Comparison of ENCODE assay signal across 8 cellular contexts in the genomic region with DNA sequence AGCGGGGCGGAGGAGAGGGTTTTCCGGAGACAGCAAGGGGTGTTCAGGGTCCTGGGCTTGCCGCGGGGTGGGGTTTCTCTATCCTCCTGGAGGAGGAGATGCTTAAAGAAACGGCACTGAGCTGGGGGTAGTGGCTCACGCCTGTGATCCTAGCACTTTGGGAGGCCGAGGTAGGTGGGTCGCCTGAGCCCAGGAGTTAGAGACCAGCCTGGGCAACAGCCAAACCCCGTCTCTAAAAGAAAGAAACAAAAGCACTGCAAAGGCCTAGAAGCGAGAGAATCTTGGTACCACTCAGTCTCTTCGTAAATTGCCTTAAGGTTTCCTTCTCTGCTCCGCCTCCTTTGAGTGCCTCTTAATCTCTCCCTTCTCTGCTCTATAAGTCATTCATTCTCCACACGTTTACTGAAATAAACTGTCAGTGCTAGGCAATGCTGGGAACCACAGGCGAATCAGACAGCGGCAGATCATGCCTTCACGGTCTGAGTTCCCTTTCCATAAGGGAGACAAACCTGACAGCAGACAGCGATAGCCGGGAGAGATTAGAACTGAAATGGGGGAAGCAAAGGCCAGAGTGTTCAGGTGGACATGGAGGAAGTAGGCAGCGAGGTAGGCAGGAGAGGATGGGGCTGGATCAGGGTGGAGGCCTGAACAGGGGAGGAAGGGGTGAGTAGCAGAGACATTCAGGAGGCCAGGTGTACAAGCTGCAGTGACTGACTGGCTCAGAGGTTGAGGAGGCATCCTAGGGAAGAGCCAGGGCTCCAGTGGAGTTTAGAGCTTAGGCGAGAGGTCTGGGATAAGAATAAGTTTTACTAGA. TPM values are rescaled to one million over a fixed set of nuclear protein-coding genes. Genes with fewer than 3 reads are reported as not detected.
DNase-seq lines count a peak whose midpoint lies in the region; ATAC-seq and TF ChIP-seq lines count a peak whose summit lies in the region.

No MANE protein-coding gene starts in this region.

- peaks cover 20% of the 10 kb centered on the region for H3K4me1 Mint-ChIP-seq in nephron

- H3K27ac ChIP-seq in C4-2B (peak overlapping the region; percentile 93), MM.1S (ENCODE audit: low read length) (peak overlapping the region; percentile 41; the same call in 1 of the 2 replicates), ectodermal cell (ENCODE audit: insufficient read depth, low read depth, low read length, poor library complexity, severe bottlenecking) (no peak overlapping the region)

- H3K36me3 ChIP-seq in MM.1S (replicated peaks; ENCODE audit: insufficient read depth, low read length), result peaks cover 14% of the 10 kb centered on the region
- peaks cover 21% of the 10 kb centered on the region for H3K36me3 ChIP-seq in ectodermal cell (ENCODE audit: control insufficient read depth, insufficient read depth, low read length)

- H4K20me1 ChIP-seq in MM.1S (ENCODE audit: insufficient read depth, low read length), result no peaks in the 10 kb centered on the region; the same call in 1 of the 2 replicates

- H3K27ac Mint-ChIP-seq in nephron, result peak overlapping the region; percentile 67 to 92 (median 85)

- peak overlapping the region; percentile 98 for H3K4me2 ChIP-seq in MM.1S (ENCODE audit: low read depth, low read length)

- no peaks in the 10 kb centered on the region for H3K27me3 Mint-ChIP-seq in nephron (ENCODE audit: low read depth)

- TF ChIP-seq CTCF in C4-2B (conservative IDR thresholded peaks at IDR 0.05), result no peak
- no peak for TF ChIP-seq CTCF in MM.1S (IDR thresholded peaks at IDR 0.05; ENCODE audit: low read length)
- no peak for TF ChIP-seq CTCF in nephron (IDR thresholded peaks at IDR 0.05; ENCODE audit: unreplicated experiment in 3 of 3)

- peak overlapping the region; percentile 97 to 100 (median 99) for H3K4me3 Mint-ChIP-seq in nephron

- H3K9me3 ChIP-seq in MM.1S (replicated peaks; ENCODE audit: insufficient read depth, low read length) (no peaks in the 10 kb centered on the region), ectodermal cell (ENCODE audit: control insufficient read depth, low read length) (no peaks in the 10 kb centered on the region)

- peaks cover 13% of the 10 kb centered on the region for H3F3A ChIP-seq in MM.1S (ENCODE audit: insufficient read depth, low read length)

- no peak for ATAC-seq in HG03378 (IDR thresholded peaks at IDR 0.05; ENCODE audit: unreplicated experiment)

- H3K27me3 ChIP-seq in MM.1S (replicated peaks; ENCODE audit: insufficient read depth, low read length) (no peaks in the 10 kb centered on the region), ectodermal cell (ENCODE audit: control insufficient read depth, insufficient read depth, low read length, poor library complexity, severe bottlenecking) (no peaks in the 10 kb centered on the region)

- peak overlapping the region; percentile 82 for H3K9ac ChIP-seq in MM.1S (ENCODE audit: low read length)

- H3K9me3 Mint-ChIP-seq in nephron, result no peaks in the 10 kb centered on the region

- peaks cover 16% of the 10 kb centered on the region for H3K4me1 ChIP-seq in MM.1S (ENCODE audit: low read length)
- peaks cover 11% of the 10 kb centered on the region for H3K4me1 ChIP-seq in ectodermal cell (ENCODE audit: control insufficient read depth, insufficient read depth, low read length)

- H3K9me2 ChIP-seq in MM.1S (replicated peaks; ENCODE audit: insufficient read depth, low read length), result no peaks in the 10 kb centered on the region

- 21 to 24% methylated on average over 21 of the region's 21 CpGs for WGBS in ectodermal cell, 2 experiments

- H3K4me3 ChIP-seq in MM.1S (ENCODE audit: low read length) (peak overlapping the region; percentile 94), ectodermal cell (ENCODE audit: insufficient read depth, low read depth, low read length) (peak overlapping the region; percentile 99)

- DNase-seq in MM.1S (no peak), glomerular visceral epithelial cell (ENCODE audit: extremely low spot score) (no peak), HuH-7.5 (ENCODE audit: low spot score) (no peak), globus pallidus (ENCODE audit: low spot score) (no peak)

- H2AFZ ChIP-seq in MM.1S (ENCODE audit: low read length), result peak overlapping the region; percentile 80

- peaks cover 30% of the 10 kb centered on the region for H3K36me3 Mint-ChIP-seq in nephron (ENCODE audit: low read depth)

- H3K79me2 ChIP-seq in MM.1S (ENCODE audit: low read length), result peaks cover 65% of the 10 kb centered on the region

RNA-seq across cellular contexts. Expression of a gene that starts 0.6 kb away (rescaled TPM):
- 290 TPM for polyA plus RNA-seq in ectodermal cell (2013, experiment 1 of 4)
- polyA plus RNA-seq in ectodermal cell (2013, experiment 2 of 4), result 283 TPM
- polyA plus RNA-seq in ectodermal cell (2013, experiment 3 of 4), result 259 TPM
- polyA plus RNA-seq in ectodermal cell (2013, experiment 4 of 4), result 285 TPM

RNA-seq across cellular contexts. Expression of a gene that starts 1.8 kb away (rescaled TPM):
- polyA plus RNA-seq in ectodermal cell (2013, experiment 1 of 4), result 8.0 TPM
- polyA plus RNA-seq in ectodermal cell (2013, experiment 2 of 4), result 10.7 TPM
- 8.0 TPM for polyA plus RNA-seq in ectodermal cell (2013, experiment 3 of 4)
- 2.9 TPM for polyA plus RNA-seq in ectodermal cell (2013, experiment 4 of 4)

RNA-seq across cellular contexts. Expression of a gene that starts 27.9 kb away (rescaled TPM):
- 346 TPM for polyA plus RNA-seq in ectodermal cell (2013, experiment 1 of 4)
- polyA plus RNA-seq in ectodermal cell (2013, experiment 2 of 4), result 360 TPM
- 244 TPM for polyA plus RNA-seq in ectodermal cell (2013, experiment 3 of 4)
- 264 TPM for polyA plus RNA-seq in ectodermal cell (2013, experiment 4 of 4)
